ENCODE assay signal across 18 cellular contexts in the genomic region with DNA sequence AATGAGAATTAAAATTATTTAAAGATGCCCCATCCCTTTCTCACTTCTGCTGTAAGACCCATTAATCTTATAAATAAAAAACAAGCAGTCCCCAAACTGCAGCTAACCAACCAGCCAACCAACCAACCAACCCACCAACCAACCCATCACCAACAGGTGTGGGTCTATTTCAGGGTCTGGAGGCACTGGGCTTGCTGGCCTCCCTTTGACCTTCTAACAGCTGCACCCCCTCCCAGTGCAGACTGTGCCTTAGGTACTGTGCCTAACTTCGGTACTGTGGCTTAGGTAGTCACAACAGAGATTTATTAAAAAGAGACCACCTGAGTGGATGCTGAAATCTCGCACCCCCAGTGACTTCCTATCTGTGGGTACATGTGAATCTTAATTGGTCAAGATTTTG.
"Had no signal": no experiment of that assay in that cellular context is flagged by ENCODE, and none has a peak within 500 bp of the region (broad histone marks: within the 10 kb centered on the region; RNA-seq: fewer than 3 reads in every experiment).

No MANE protein-coding gene starts in this region.

- H3K9me3 ChIP-seq: left lung, suprapubic skin, vagina had no signal

- H3K36me3 ChIP-seq: left lung, neural progenitor cell, suprapubic skin, vagina had no signal

- H3K27ac ChIP-seq: dorsolateral prefrontal cortex, left lung, neural progenitor cell, parathyroid adenoma, suprapubic skin, vagina had no signal

- DNase-seq: dorsolateral prefrontal cortex; effector CD4-positive, alpha-beta T cell; hippocampal formation; left cardiac atrium; left lung; naive thymus-derived CD4-positive, alpha-beta T cell; small intestine; stimulated activated CD4-positive, alpha-beta T cell treated with anti-CD3 and anti-CD28 coated beads, Interleukin-15, amount 100 ng/mL, for 24 hours; stimulated activated CD4-positive, alpha-beta T cell treated with anti-CD3 and anti-CD28 coated beads, Interleukin-4, amount 100 ng/mL, for 1 hour; stimulated activated CD8-positive, alpha-beta memory T cell treated with anti-CD3 and anti-CD28 coated beads, Interleukin-4, amount 100 ng/mL, for 48 hours; stimulated activated naive CD4-positive, alpha-beta T cell; stimulated activated naive CD8-positive, alpha-beta T cell treated with anti-CD3 and anti-CD28 coated beads, Interleukin-15, amount 100 ng/mL, for 72 hours; trophoblast cell had no signal

- H3K4me3 ChIP-seq: dorsolateral prefrontal cortex, left lung, lung, neural progenitor cell, suprapubic skin, vagina had no signal

- H3K4me1 ChIP-seq: left lung, neural progenitor cell, parathyroid adenoma, suprapubic skin, vagina had no signal

- H3K27me3 ChIP-seq: dorsolateral prefrontal cortex, left lung, neural progenitor cell, suprapubic skin, vagina had no signal

- ATAC-seq: left lung; naive thymus-derived CD4-positive, alpha-beta T cell; stimulated activated naive CD8-positive, alpha-beta T cell treated with anti-CD3 and anti-CD28 coated beads, Interleukin-15, amount 100 ng/mL, for 72 hours had no signal
